Comparison of ENCODE assay signal across 1 cellular context in genomic region chr2:30666307-30666874, GRCh38.
TF ChIP-seq lines count a peak whose summit lies in the region.

No MANE protein-coding gene starts in this region.

TF ChIP-seq in K562, 482 proteins besides CTCF, POLR2A, EP300 and RAD21 (continued from another document):
- TF ChIP-seq ZBTB40 (IDR thresholded peaks at IDR 0.05) (0 out of 2 replicates have a peak, but pooled peaks have one; percentile 47), ZBTB40 (CRISPR knock-in tag; IDR thresholded peaks at IDR 0.05) (no peak), ZNF347 (CRISPR knock-in tag; IDR thresholded peaks at IDR 0.05; ENCODE audit: low read depth) (no peak), ZFP36 (IDR thresholded peaks at IDR 0.05; ENCODE audit: low read depth, low read length, partially characterized antibody) (peak; percentile 37), SPI1 (IDR thresholded peaks at IDR 0.05; ENCODE audit: borderline replicate concordance, low read depth, low read length) (peak; percentile 91), MED1 (CRISPR knock-in tag; IDR thresholded peaks at IDR 0.05; ENCODE audit: borderline replicate concordance) (no peak), ETV1 (tag; conservative IDR thresholded peaks at IDR 0.05; ENCODE audit: low read depth) (peak; percentile 38; the same call in 1 of the 2 replicates), CREM (IDR thresholded peaks at IDR 0.05; ENCODE audit: low read depth) (peak; percentile 49; the same call in 1 of the 2 replicates), SRF (CRISPR knock-in tag; IDR thresholded peaks at IDR 0.05) (peak; percentile 96 to 99), TFAP4 (CRISPR knock-in tag; IDR thresholded peaks at IDR 0.05; ENCODE audit: borderline replicate concordance) (peak; percentile 64; the same call in 1 of the 2 replicates), ARID4B (CRISPR knock-in tag; IDR thresholded peaks at IDR 0.05) (no peak), MEIS2 (IDR thresholded peaks at IDR 0.05; ENCODE audit: partially characterized antibody) (peak; percentile 35), ZSCAN29 (IDR thresholded peaks at IDR 0.05) (no peak), CBX3 (IDR thresholded peaks at IDR 0.05; ENCODE audit: borderline replicate concordance in 1 of 2, low read length in 2 of 2) (peak in 1 of 2 experiments; percentile 85; a peak in 1 of 3 replicates), NRF1 (conservative IDR thresholded peaks at IDR 0.05 in 1 of 2, IDR thresholded peaks at IDR 0.05 in 1 of 2) (peak in 1 of 2 experiments; percentile 24; a peak in 1 of 4 replicates), NFE2 (IDR thresholded peaks at IDR 0.05; ENCODE audit: low read depth) (peak; percentile 67), SIN3B (IDR thresholded peaks at IDR 0.05; ENCODE audit: low read depth) (no peak), FOSL1 (tag; conservative IDR thresholded peaks at IDR 0.05) (peak; percentile 48; the same call in 1 of the 2 replicates), CC2D1A (IDR thresholded peaks at IDR 0.05) (no peak), ATF1 (CRISPR knock-in tag; IDR thresholded peaks at IDR 0.05) (no peak), ATF1 (tag; IDR thresholded peaks at IDR 0.05) (peak; percentile 60), ZNF197 (CRISPR knock-in tag; IDR thresholded peaks at IDR 0.05; ENCODE audit: low read depth) (no peak), PKNOX1 (IDR thresholded peaks at IDR 0.05) (peak; percentile 46), GABPA (tag; conservative IDR thresholded peaks at IDR 0.05; ENCODE audit: low read depth) (peak; percentile 56; the same call in 1 of the 2 replicates), JUND (IDR thresholded peaks at IDR 0.05; ENCODE audit: borderline replicate concordance, low read depth, low read length) (peak; percentile 37; the same call in 1 of the 2 replicates), JUND (tag; IDR thresholded peaks at IDR 0.05; ENCODE audit: borderline replicate concordance, low read depth, low read length) (no peak), RUNX1 (IDR thresholded peaks at IDR 0.05; ENCODE audit: low read depth) (no peak)
